8 cellular contexts compared by ENCODE assay signal in genomic region chrX:81120270-81120935, GRCh38.
DNase-seq lines count a peak whose midpoint lies in the region; ATAC-seq and TF ChIP-seq lines count a peak whose summit lies in the region.

No MANE protein-coding gene starts in this region.

- peak overlapping the region; percentile 89 for H3K4me3 Mint-ChIP-seq in activated CD4-positive, alpha-beta T cell treated with anti-CD3 and anti-CD28 coated beads, Interleukin-2, amount 10 ng/mL, durations not matched to agents 24 days and 14 days
- peak overlapping the region; percentile 93 for H3K4me3 Mint-ChIP-seq in natural killer cell

- H3K36me3 ChIP-seq in effector memory CD4-positive, alpha-beta T cell (ENCODE audit: control insufficient read depth, insufficient read depth, low read length): no peaks in the 10 kb centered on the region

- no peaks in the 10 kb centered on the region for H3K4me1 ChIP-seq in effector memory CD4-positive, alpha-beta T cell (ENCODE audit: control insufficient read depth, insufficient read depth, low read length, poor library complexity, severe bottlenecking)

- no peaks in the 10 kb centered on the region for H3K27me3 ChIP-seq in effector memory CD4-positive, alpha-beta T cell (replicated peaks; ENCODE audit: control insufficient read depth, insufficient read depth, low read length, poor library complexity, severe bottlenecking)

- H3K27me3 Mint-ChIP-seq in activated CD4-positive, alpha-beta T cell treated with anti-CD3 and anti-CD28 coated beads, Interleukin-2, amount 10 ng/mL, durations not matched to agents 24 days and 14 days: peaks cover 14% of the 10 kb centered on the region
- H3K27me3 Mint-ChIP-seq in natural killer cell (ENCODE audit: low read depth in 2 of 2): peaks cover 3 to 32% of the 10 kb centered on the region in 2 donors

- no peaks in the 10 kb centered on the region for H3K9me3 Mint-ChIP-seq in activated CD4-positive, alpha-beta T cell treated with anti-CD3 and anti-CD28 coated beads, Interleukin-2, amount 10 ng/mL, durations not matched to agents 24 days and 14 days
- H3K9me3 Mint-ChIP-seq in natural killer cell: no peaks in the 10 kb centered on the region

- H3K9me3 ChIP-seq in effector memory CD4-positive, alpha-beta T cell (ENCODE audit: control insufficient read depth, low read length): no peaks in the 10 kb centered on the region

- H3K4me1 Mint-ChIP-seq in activated CD4-positive, alpha-beta T cell treated with anti-CD3 and anti-CD28 coated beads, Interleukin-2, amount 10 ng/mL, durations not matched to agents 24 days and 14 days: peaks cover 9% of the 10 kb centered on the region
- H3K4me1 Mint-ChIP-seq in natural killer cell: peaks cover 22 to 25% of the 10 kb centered on the region in 2 donors

- intact Hi-C loops in activated CD4-positive, alpha-beta T cell treated with anti-CD3 and anti-CD28 coated beads, Interleukin-2, amount 10 ng/mL, durations not matched to agents 24 days and 14 days (cut with micrococcal nuclease): loop anchor here (2.0 kb wide), 1 partner anchor 244 kb away; no protein-coding TSS in a partner anchor
- intact Hi-C loops in natural killer cell (cut with micrococcal nuclease): loop anchor here (2.0 kb wide), 1 partner anchor 312 kb away; the partner anchor contains the start of gene BRWD3

- ATAC-seq in HG02610 (IDR thresholded peaks at IDR 0.05; ENCODE audit: unreplicated experiment) (peak; percentile 31), natural killer cell (peak in 2 of 3 donors; percentile 5 to 20)

- no peak for TF ChIP-seq CTCF in natural killer cell (IDR thresholded peaks at IDR 0.05)

- H3K27ac Mint-ChIP-seq in activated CD4-positive, alpha-beta T cell treated with anti-CD3 and anti-CD28 coated beads, Interleukin-2, amount 10 ng/mL, durations not matched to agents 24 days and 14 days: no peak overlapping the region
- H3K27ac Mint-ChIP-seq in natural killer cell: peak overlapping the region; percentile 44 to 82

- no peaks in the 10 kb centered on the region for H3K36me3 Mint-ChIP-seq in activated CD4-positive, alpha-beta T cell treated with anti-CD3 and anti-CD28 coated beads, Interleukin-2, amount 10 ng/mL, durations not matched to agents 24 days and 14 days (ENCODE audit: low read depth)
- no peaks in the 10 kb centered on the region for H3K36me3 Mint-ChIP-seq in natural killer cell

- peak overlapping the region; percentile 66 for H3K4me3 ChIP-seq in effector memory CD4-positive, alpha-beta T cell (ENCODE audit: insufficient read depth, low read depth, low read length, poor library complexity, severe bottlenecking)

- no peak overlapping the region for H3K27ac ChIP-seq in effector memory CD4-positive, alpha-beta T cell (ENCODE audit: insufficient read depth, low read length, poor library complexity, severe bottlenecking)

- no peak for DNase-seq in activated CD4-positive, alpha-beta T cell treated with anti-CD3 and anti-CD28 coated beads, Interleukin-2, amount 10 ng/mL, durations not matched to agents 24 days and 14 days
- DNase-seq in activated CD4-positive, alpha-beta T cell treated with anti-CD3 and anti-CD28 coated beads for 1 hour: no peak
- DNase-seq in NCI-H524 treated with DMSO at 0.1 percent for 48 hours (lab: John Stamatoyannopoulos, UW): peak; percentile 38
- DNase-seq in effector memory CD4-positive, alpha-beta T cell: no peak
- DNase-seq in natural killer cell: no peak
- DNase-seq in stimulated activated CD8-positive, alpha-beta memory T cell treated with anti-CD3 and anti-CD28 coated beads, Interleukin-4, amount 100 ng/mL, for 48 hours: no peak
- DNase-seq in NCI-H1436 treated with DMSO at 0.1 percent for 48 hours (lab: John Stamatoyannopoulos, UW): no peak
